ENCODE assay signal across 28 cellular contexts in genomic region chr20:64242003-64242796, GRCh38. TPM values are rescaled to one million over a fixed set of nuclear protein-coding genes. Genes with fewer than 3 reads are reported as not detected.
DNase-seq lines count a peak whose midpoint lies in the region; ATAC-seq, FAIRE-seq and TF ChIP-seq lines count a peak whose summit lies in the region.
"Had no signal": no experiment of that assay in that cellular context is flagged by ENCODE, and none has a peak within 500 bp of the region (broad histone marks: within the 10 kb centered on the region; RNA-seq: fewer than 3 reads in every experiment).

No MANE protein-coding gene starts in this region.

- TF ChIP-seq RAD21 in K562 (CRISPR knock-in tag; conservative IDR thresholded peaks at IDR 0.05 in 1 of 2, IDR thresholded peaks at IDR 0.05 in 1 of 2) = no peak

- no peaks in the 10 kb centered on the region for H3K9me1 ChIP-seq in K562 (ENCODE audit: control insufficient read depth, insufficient read depth, low read length)

- intact Hi-C loops in K562 (cut with micrococcal nuclease) (no loop called here), right lobe of liver (cut with DNase I) (no loop called here), spleen (cut with DNase I; ENCODE audit: low total_unique reads) (no loop called here)

- H2AFZ ChIP-seq in K562 (ENCODE audit: low read depth, low read length) = no peak overlapping the region

- peak; percentile 58 for DNase-seq in activated effector memory CD4-positive, alpha-beta T cell treated with anti-CD3 and anti-CD28 coated beads, Interleukin-2, amount 50 U/mL, for 16 hours
- DNase-seq in activated effector memory CD4-positive, alpha-beta T cell treated with Interleukin-2 at 50 U/mL for 16 hours = no peak
- DNase-seq in K562 (ENCODE audit: extremely low read depth in 1 of 4, low spot score in 3 of 4) (no peak), right lobe of liver (peak in 2 of 3 donors; percentile 38 to 49), spleen (peak; percentile 54), 8988T (no peak), AG08395 (ENCODE audit: low spot score) (no peak), GM10248 (ENCODE audit: extremely low spot score) (no peak)
- DNase-seq: activated B cell treated with CpG ODN at 0.5 μM for 24 hours; activated CD8-positive, alpha-beta memory T cell treated with anti-CD3 and anti-CD28 coated beads, Interleukin-2, amount 10 ng/mL, durations not matched to agents 7 days and 5 days; CD4-positive, alpha-beta T cell; effector CD4-positive, alpha-beta T cell; hypothalamus; KBM-7; midbrain; naive thymus-derived CD4-positive, alpha-beta T cell; NCI-H1105; NCI-H187; stimulated activated naive CD4-positive, alpha-beta T cell had no signal

- no peak for ATAC-seq in K562
- peak in 1 of 4 donors; percentile 3 for ATAC-seq in right lobe of liver
- ATAC-seq: A549; activated CD8-positive, alpha-beta memory T cell treated with anti-CD3 and anti-CD28 coated beads, Interleukin-2, amount 10 ng/mL, durations not matched to agents 7 days and 5 days; activated naive CD4-positive, alpha-beta T cell treated with anti-CD3 and anti-CD28 coated beads, Interleukin-2, amount 50 U/mL, for 72 hours; activated T-helper 17 cell treated with anti-CD3 and anti-CD28 coated beads, Interleukin-2, amount 50 U/mL, for 72 hours; naive thymus-derived CD4-positive, alpha-beta T cell; psoas muscle had no signal

- H3K4me2 ChIP-seq in K562 (ENCODE audit: insufficient read depth, low read length) = no peak overlapping the region
- H3K4me2 ChIP-seq: A549 had no signal

- H3K9ac ChIP-seq in K562 (ENCODE audit: insufficient read depth in 1 of 2, low read depth in 2 of 2, low read length in 2 of 2) = no peak overlapping the region

- H3K9me3 ChIP-seq in K562 (replicated peaks; ENCODE audit: control insufficient read depth, insufficient read depth, low read depth, low read length) (no peaks in the 10 kb centered on the region), right lobe of liver (no peaks in the 10 kb centered on the region), spleen (no peaks in the 10 kb centered on the region)
- H3K9me3 ChIP-seq: A549, psoas muscle had no signal

- peaks cover 27 to 85% of the 10 kb centered on the region in 2 experiments; a peak in 4 of 5 replicates for H3K27me3 ChIP-seq in K562 (ENCODE audit: control insufficient read depth in 2 of 2, insufficient read depth in 2 of 2, low read length in 2 of 2)
- no peaks in the 10 kb centered on the region for H3K27me3 ChIP-seq in right lobe of liver
- H3K27me3 ChIP-seq in spleen (replicated peaks in 1 of 7) = peaks cover 0 to 33% (median 12%) of the 10 kb centered on the region in 7 donors

- in situ Hi-C loops in K562 (cut with MboI) = no loop called here

- TF ChIP-seq CTCF in K562 (IDR thresholded peaks at IDR 0.05 in 2 of 3, conservative IDR thresholded peaks at IDR 0.05 in 1 of 3; ENCODE audit: insufficient read depth in 2 of 3, low read depth in 1 of 3, low read length in 3 of 3) (no peak), right lobe of liver (IDR thresholded peaks at IDR 0.05) (no peak), spleen (IDR thresholded peaks at IDR 0.05 in 8 of 11, conservative IDR thresholded peaks at IDR 0.05 in 3 of 11) (no peak), GM10248 (IDR thresholded peaks at IDR 0.05; ENCODE audit: control extremely low read depth, extremely low read depth, low read depth, missing control alignments) (no peak)

- H3K27ac ChIP-seq in K562 (ENCODE audit: extremely low read depth, low read depth, low read length) = no peak overlapping the region
- peak overlapping the region; percentile 47 to 80 (median 75) for H3K27ac ChIP-seq in right lobe of liver
- H3K27ac ChIP-seq in spleen = no peak overlapping the region
- H3K27ac ChIP-seq: A549, psoas muscle, skin epidermis had no signal

- no peak for TF ChIP-seq POLR2A in K562 (conservative IDR thresholded peaks at IDR 0.05)
- TF ChIP-seq POLR2A in right lobe of liver (IDR thresholded peaks at IDR 0.05) = no peak
- TF ChIP-seq POLR2A in spleen (IDR thresholded peaks at IDR 0.05) = no peak

- no peaks in the 10 kb centered on the region; the same call in none of the 2 replicates for H4K20me1 ChIP-seq in K562 (replicated peaks; ENCODE audit: control insufficient read depth, insufficient read depth, low read length)

- no peak for FAIRE-seq in K562 (lab: Jason Lieb, UNC)
- FAIRE-seq: A549, bronchial epithelial cell, colon, GM18507, H54 had no signal

- H3K4me1 ChIP-seq in K562 (replicated peaks in 1 of 2; ENCODE audit: control insufficient read depth in 2 of 2, insufficient read depth in 2 of 2, low read length in 2 of 2) (peaks cover 0 to 16% of the 10 kb centered on the region in 2 experiments; a peak in 2 of 5 replicates), right lobe of liver (peaks cover 0 to 40% (median 20%) of the 10 kb centered on the region in 4 donors), spleen (no peaks in the 10 kb centered on the region)
- H3K4me1 ChIP-seq: A549 had no signal

- 31% methylated on average over 19 of the region's 19 CpGs for WGBS in K562 (ENCODE audit: insufficient coverage, low coverage, missing lambda C conversion rate)
- WGBS in right lobe of liver (ENCODE audit: insufficient coverage, low coverage, low lambda C conversion rate, missing lambda C conversion rate) = 59% methylated on average over 16 of the region's 19 CpGs
- WGBS in spleen, 5 donors = 73 to 80% (median 76%) methylated on average over 19 of the region's 19 CpGs

- POLR2A ChIA-PET in K562 (lab: Yijun Ruan, JAX) = interaction anchor here (3.8 kb wide), 1 partner anchor 13 kb away, joined by 20 read pairs; the partner anchor contains the start of gene PCMTD2
- POLR2A ChIA-PET in GM10248 (lab: Yijun Ruan, JAX) = no interaction called here

- no TSS peak for BruUV-seq in K562 (replicated peaks; lab: Mats Ljungman, UMichigan)

- H3K4me3 ChIP-seq in K562 (no peak overlapping the region), right lobe of liver (no peak overlapping the region), spleen (no peak overlapping the region)
- H3K4me3 ChIP-seq: A549, psoas muscle, skin epidermis had no signal

- H3K36me3 ChIP-seq in K562 (ENCODE audit: control insufficient read depth, insufficient read depth, low read length) (no peaks in the 10 kb centered on the region), right lobe of liver (no peaks in the 10 kb centered on the region), spleen (no peaks in the 10 kb centered on the region)

- H3K79me2 ChIP-seq in K562 (ENCODE audit: control insufficient read depth, insufficient read depth, low read length) = no peaks in the 10 kb centered on the region

- no peak for TF ChIP-seq EP300 in K562 (IDR thresholded peaks at IDR 0.05; ENCODE audit: low read length)

- CTCF ChIA-PET in K562 (lab: Yijun Ruan, JAX; ENCODE audit: low intra/inter-chr PET ratio) = no interaction called here
- CTCF ChIA-PET in GM10248 (lab: Yijun Ruan, JAX) = interaction anchor here (1.6 to 2.1 kb wide), 3 partner anchors 11 to 44 kb away, joined by 3 to 10 read pairs (median 8); no protein-coding TSS in a partner anchor

TF ChIP-seq in K562, 482 proteins besides CTCF, POLR2A, EP300 and RAD21:
- TF ChIP-seq ZFP36 (IDR thresholded peaks at IDR 0.05; ENCODE audit: low read depth, low read length, partially characterized antibody) (no peak), E2F4 (CRISPR knock-in tag; IDR thresholded peaks at IDR 0.05; ENCODE audit: low read depth) (no peak), ZNF354B (CRISPR knock-in tag; IDR thresholded peaks at IDR 0.05) (no peak), MTF1 (CRISPR knock-in tag; IDR thresholded peaks at IDR 0.05; ENCODE audit: borderline replicate concordance) (no peak), NCOR1 (IDR thresholded peaks at IDR 0.05) (no peak), PKNOX1 (IDR thresholded peaks at IDR 0.05) (0 out of 2 replicates have a peak, but pooled peaks have one; percentile 17), SRSF1 (IDR thresholded peaks at IDR 0.05; ENCODE audit: low read depth, low read length) (no peak)

RNA-seq across cellular contexts. Expression of gene PCMTD2, which starts 13.3 kb away (rescaled TPM):
- total RNA-seq in K562 (2011; cell fraction: chromatin; rRNA removed; ENCODE audit: low replicate concordance) = 50.4 and 99.7 TPM in 2 replicates
- 29.4 and 29.6 TPM in 2 replicates for total RNA-seq in K562 (2011; cell fraction: nucleolus; rRNA removed)
- total RNA-seq in K562 (2011; cell fraction: nucleoplasm; rRNA removed) = 45.9 and 53.0 TPM in 2 replicates
- total RNA-seq in K562 (2014; rRNA removed) = 27.9 and 28.4 TPM in 2 replicates
- total RNA-seq in K562 (2014; rRNA removed; fragmentation: Illumina TruSeq; extraction: Trizol) = 25.4 and 28.4 TPM in 2 replicates
- 13.4 and 15.8 TPM in 2 replicates for total RNA-seq in K562 (2015; rRNA removed; fragmentation: Illumina TruSeq; extraction: Trizol)
- total RNA-seq in K562 (2021) = 32.8 and 33.0 TPM in 2 replicates
- polyA plus RNA-seq in K562 (2011; rRNA removed) = 36.7 and 49.3 TPM in 2 replicates
- 11.9 and 21.9 TPM in 2 replicates for polyA plus RNA-seq in K562 (2011; cell fraction: cytosol; rRNA removed)
- 58.9 and 69.0 TPM in 2 replicates for polyA plus RNA-seq in K562 (2011; cell fraction: nucleus; rRNA removed)
- polyA plus RNA-seq in K562 (2012) = 23.1 and 24.6 TPM in 2 replicates
- polyA plus RNA-seq in K562 (2014; fragmentation: Illumina TruSeq; extraction: Trizol) = 24.9 and 34.9 TPM in 2 replicates
- 10 to 100 TPM; 11.3 to 18.1 TPM for polyA plus RNA-seq in K562 (2014; fragmentation: Nextera tagmentation; extraction: Ambion mirVana)
- 33.0 and 36.9 TPM in 2 replicates for polyA plus RNA-seq in K562 (2014; rRNA removed)
- 27.2 and 35.6 TPM in 2 replicates for polyA minus RNA-seq in K562 (2011; rRNA and poly(A)+ RNA removed)
- 12.0 and 18.8 TPM in 2 replicates for polyA minus RNA-seq in K562 (2011; cell fraction: cytosol; rRNA and poly(A)+ RNA removed)
- polyA minus RNA-seq in K562 (2011; cell fraction: nucleus; rRNA and poly(A)+ RNA removed) = 13.5 and 22.7 TPM in 2 replicates
- 10 to 100 TPM; 24.5 to 39.7 (median 28.6) TPM for total RNA-seq in right lobe of liver
- total RNA-seq in spleen = 100 to 1,000 TPM in 1 of 7 donors, 10 to 100 TPM in 6; 55.4 to 104 (median 78.1) TPM
- polyA plus RNA-seq in spleen = 10 to 100 TPM; 36.0 to 38.5 (median 37.3) TPM

Comparison
In these comparisons a context has a peak if more than half of its experiments do, and no peak if none do; other contexts are left out.
1. DNase-seq: peak in activated effector memory CD4-positive, alpha-beta T cell treated with anti-CD3 and anti-CD28 coated beads, Interleukin-2, amount 50 U/mL, for 16 hours (single experiment), right lobe of liver (2 of 3) and spleen (single experiment); none in activated effector memory CD4-positive, alpha-beta T cell treated with Interleukin-2 at 50 U/mL for 16 hours (single experiment), K562 (0 of 4), 8988T (single experiment), AG08395 (single experiment) and GM10248 (single experiment).
2. H3K27ac ChIP-seq: peak in right lobe of liver (3 of 3); none in K562 (single experiment) and spleen (0 of 8).